Comparison of ENCODE assay signal across 8 cellular contexts in the genomic region with DNA sequence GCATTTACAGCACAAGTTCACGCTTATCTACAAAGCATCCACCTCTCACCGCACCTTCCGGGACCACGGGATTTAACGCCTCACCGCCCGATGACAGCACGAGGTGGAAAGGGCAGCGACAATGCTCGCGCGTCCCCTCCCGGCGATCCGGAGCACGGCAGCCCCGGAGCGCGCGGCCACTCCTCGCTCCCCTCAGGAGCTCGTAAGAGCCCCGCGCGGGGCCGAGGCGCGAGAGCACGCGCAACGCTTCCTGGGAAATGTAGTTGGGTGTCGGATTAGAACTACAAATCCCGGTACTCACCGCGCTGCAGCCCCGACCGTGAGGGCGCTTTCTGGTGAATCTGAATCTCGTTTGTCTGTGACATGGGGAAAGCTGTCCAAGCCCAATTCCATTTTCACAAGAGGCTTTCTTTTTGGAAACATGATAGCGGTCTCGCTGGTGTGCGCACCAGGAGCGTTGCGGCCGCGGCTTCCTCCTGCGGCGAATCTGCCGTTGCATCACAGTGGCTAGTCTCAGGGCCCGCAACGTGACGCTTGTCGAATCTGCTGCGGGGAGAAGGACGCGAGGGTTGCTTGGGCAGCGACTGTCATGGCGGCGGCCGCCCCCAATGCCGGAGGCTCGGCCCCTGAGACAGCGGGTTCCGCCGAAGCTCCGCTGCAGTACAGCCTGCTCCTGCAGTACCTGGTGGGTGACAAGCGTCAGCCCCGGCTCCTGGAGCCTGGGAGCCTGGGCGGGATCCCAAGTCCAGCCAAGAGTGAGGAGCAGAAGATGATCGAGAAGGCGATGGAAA. TPM values are rescaled to one million over a fixed set of nuclear protein-coding genes. Genes with fewer than 3 reads are reported as not detected.
DNase-seq lines count a peak whose midpoint lies in the region; FAIRE-seq and TF ChIP-seq lines count a peak whose summit lies in the region.

Gene TIMM22 (plus strand): TSS at position 576 of the 791 bp plus-strand sequence. CDS start 14 bp downstream, at position 590.

- H3K27me3 ChIP-seq in GM06990 (replicated peaks; ENCODE audit: control insufficient read depth, insufficient read depth, low read length) (no peaks in the 10 kb centered on the region), neutrophil (no peaks in the 10 kb centered on the region)

- TF ChIP-seq CTCF in GM06990 (IDR thresholded peaks at IDR 0.05; ENCODE audit: insufficient read depth, low read length, poor library complexity, severe bottlenecking) (peak; percentile 93), HFF-Myc (IDR thresholded peaks at IDR 0.05; ENCODE audit: low read depth, low read length, missing control alignments) (peak; percentile 84), neutrophil (IDR thresholded peaks at IDR 0.05) (peak; percentile 79)

- DNase-seq in GM06990 (ENCODE audit: extremely low read depth, insufficient read length) (peak; percentile 100), HFF-Myc (ENCODE audit: extremely low read depth, low read depth) (peak; percentile 92), MV-4-11 (lab: John Stamatoyannopoulos, UW) (peak; percentile 97), SK-MEL-5 (ENCODE audit: low read depth, low spot score) (peak; percentile 97), frontal cortex (ENCODE audit: low spot score in 2 of 2) (peak; percentile 89 to 96), superior temporal gyrus (ENCODE audit: extremely low spot score) (peak; percentile 97)
- peak; percentile 93 for DNase-seq in activated naive CD4-positive, alpha-beta T cell treated with Interleukin-2 at 50 U/mL for 16 hours

- peaks cover 20% of the 10 kb centered on the region for H3K9me3 ChIP-seq in neutrophil

- no peak for FAIRE-seq in frontal cortex (lab: Jason Lieb, UNC)

- H3K4me3 ChIP-seq in GM06990 (replicated peaks; ENCODE audit: low read depth, low read length) (peak within 1 kb of the TSS; percentile 100), HFF-Myc (replicated peaks; ENCODE audit: low read depth, low read length) (peak within 1 kb of the TSS; percentile 99), neutrophil (ENCODE audit: low read depth in 1 of 2, low read length in 1 of 2) (peak within 1 kb of the TSS; percentile 70 to 94)

- H3K27ac ChIP-seq in neutrophil, result peak within 1 kb of the TSS; percentile 79

- H3K36me3 ChIP-seq in GM06990 (ENCODE audit: control insufficient read depth, insufficient read depth, low read length) (peaks cover 9% of the 10 kb centered on the region), neutrophil (peaks cover 17% of the 10 kb centered on the region)

- H3K4me1 ChIP-seq in neutrophil (ENCODE audit: control insufficient read depth in 1 of 2, insufficient read depth in 1 of 2, low read depth in 1 of 2, low read length in 1 of 2), result peaks cover 15 to 16% of the 10 kb centered on the region in 2 experiments

- in situ Hi-C loops in SK-MEL-5 (cut with HindIII; ENCODE audit: low pct_unique_long_range_greater_than_20kb, low sequenced_read_pairs), result no loop called here

RNA-seq across cellular contexts. Expression of gene TIMM22, which starts in this region (rescaled TPM):
- 24.2 and 24.9 TPM in 2 replicates for total RNA-seq in SK-MEL-5 (2014; rRNA removed; shearing (Covaris generic))
- polyA plus RNA-seq in SK-MEL-5 (2015; cell fraction: cytosol; rRNA removed), result 16.2 and 17.9 TPM in 2 replicates
- polyA plus RNA-seq in SK-MEL-5 (2015; cell fraction: nucleus; rRNA removed), result 4.5 and 4.7 TPM in 2 replicates
- 13.5 TPM for total RNA-seq in frontal cortex

Comparison
In these comparisons a context has a peak if more than half of its experiments do, and no peak if none do; other contexts are left out.
1. Peak in every context shown above with its lines: DNase-seq, H3K4me3 ChIP-seq and H3K27ac ChIP-seq.